Comparison of ENCODE assay signal across 12 cellular contexts in the genomic region with DNA sequence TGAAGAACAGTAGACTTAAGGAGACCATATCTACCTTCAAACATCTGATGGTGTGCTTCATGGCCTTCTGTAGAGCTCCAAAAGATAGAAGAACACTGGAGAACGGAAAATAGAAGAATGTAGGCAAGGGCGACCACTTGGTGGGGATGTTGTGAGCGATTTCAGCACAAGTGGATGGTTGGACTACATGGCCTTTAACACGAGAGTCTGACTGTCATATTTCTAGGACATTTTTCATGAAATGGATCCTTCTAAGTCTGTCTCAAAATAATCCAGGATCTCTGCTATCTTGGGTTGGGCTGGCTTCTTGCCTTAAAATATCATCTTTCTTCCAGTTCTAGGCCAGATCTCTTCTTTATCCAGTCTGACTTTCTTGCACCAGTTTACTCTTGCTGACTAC. TPM values are rescaled to one million over a fixed set of nuclear protein-coding genes. Genes with fewer than 3 reads are reported as not detected.
DNase-seq lines count a peak whose midpoint lies in the region; ATAC-seq and TF ChIP-seq lines count a peak whose summit lies in the region.
"Had no signal": no experiment of that assay in that cellular context is flagged by ENCODE, and none has a peak within 500 bp of the region (broad histone marks: within the 10 kb centered on the region; RNA-seq: fewer than 3 reads in every experiment).

No MANE protein-coding gene starts in this region.

- intact Hi-C loops in activated naive CD4-positive, alpha-beta T cell treated with anti-CD3 and anti-CD28 coated beads for 36 hours (cut with micrococcal nuclease): loop anchor here (1.0 to 2.0 kb wide), 2 partner anchors 61 to 185 kb away; no protein-coding TSS in a partner anchor
- intact Hi-C loops in lower leg skin (cut with DNase I; ENCODE audit: low total_unique reads): no loop called here

- H3K4me2 ChIP-seq in OCI-LY3 (ENCODE audit: low read length): no peak overlapping the region

- H3K9me3 ChIP-seq in OCI-LY3 (ENCODE audit: insufficient read depth, low read length): no peaks in the 10 kb centered on the region
- H3K9me3 ChIP-seq: Caco-2, SJSA1 had no signal

- H3K4me3 ChIP-seq in OCI-LY3 (ENCODE audit: low read length) (no peak overlapping the region), lower leg skin (ENCODE audit: low read depth, poor library complexity, severe bottlenecking) (no peak overlapping the region)
- H3K4me3 ChIP-seq: SJSA1 had no signal

- TF ChIP-seq CTCF in OCI-LY3 (IDR thresholded peaks at IDR 0.05; ENCODE audit: low read depth, low read length) (peak; percentile 34), lower leg skin (IDR thresholded peaks at IDR 0.05) (no peak)

- no peak overlapping the region for H3K9ac ChIP-seq in OCI-LY3 (ENCODE audit: low read length)

- TF ChIP-seq POLR2A in erythroblast (IDR thresholded peaks at IDR 0.05; ENCODE audit: low read length) (no peak), lower leg skin (IDR thresholded peaks at IDR 0.05) (no peak)

- no peaks in the 10 kb centered on the region for H4K20me1 ChIP-seq in OCI-LY3 (ENCODE audit: insufficient read depth, low read length)

- 46 to 62% methylated on average over 4 of the region's 4 CpGs for WGBS in lower leg skin, 2 donors

- no peaks in the 10 kb centered on the region for H3K9me3 Mint-ChIP-seq in activated naive CD4-positive, alpha-beta T cell treated with anti-CD3 and anti-CD28 coated beads for 36 hours
- H3K9me3 Mint-ChIP-seq in activated naive CD4-positive, alpha-beta T cell treated with anti-CD3 and anti-CD28 coated beads, Interleukin-2, amount 50 U/mL, for 72 hours: no peaks in the 10 kb centered on the region

- no peaks in the 10 kb centered on the region for H3K27me3 Mint-ChIP-seq in activated naive CD4-positive, alpha-beta T cell treated with anti-CD3 and anti-CD28 coated beads for 36 hours (ENCODE audit: low read depth)

- no peak overlapping the region for H3K4me3 Mint-ChIP-seq in activated naive CD4-positive, alpha-beta T cell treated with anti-CD3 and anti-CD28 coated beads for 36 hours

- CTCF ChIA-PET in activated naive CD4-positive, alpha-beta T cell treated with anti-CD3 and anti-CD28 coated beads for 36 hours (lab: Charles Lee): interaction anchor here (1.3 to 1.6 kb wide), 2 partner anchors 79 to 184 kb away, joined by 3 read pairs; no protein-coding TSS in a partner anchor

- no peaks in the 10 kb centered on the region for H3K27me3 ChIP-seq in OCI-LY3 (ENCODE audit: low read depth, low read length)
- H3K27me3 ChIP-seq: SJSA1 had no signal

- peaks cover 8% of the 10 kb centered on the region for H3K4me1 Mint-ChIP-seq in activated naive CD4-positive, alpha-beta T cell treated with anti-CD3 and anti-CD28 coated beads for 36 hours (ENCODE audit: low read depth)

- peaks cover 32% of the 10 kb centered on the region for H3K36me3 Mint-ChIP-seq in activated naive CD4-positive, alpha-beta T cell treated with anti-CD3 and anti-CD28 coated beads for 36 hours (ENCODE audit: low read depth)
- H3K36me3 Mint-ChIP-seq in activated naive CD4-positive, alpha-beta T cell treated with anti-CD3 and anti-CD28 coated beads, Interleukin-2, amount 50 U/mL, for 72 hours: peaks cover 19 to 24% of the 10 kb centered on the region in 2 donors

- no peak overlapping the region for H3K27ac ChIP-seq in OCI-LY3 (ENCODE audit: low read length)
- H3K27ac ChIP-seq: SJSA1 had no signal

- no peak overlapping the region for H3K27ac Mint-ChIP-seq in activated naive CD4-positive, alpha-beta T cell treated with anti-CD3 and anti-CD28 coated beads for 36 hours
- H3K27ac Mint-ChIP-seq in activated naive CD4-positive, alpha-beta T cell treated with anti-CD3 and anti-CD28 coated beads, Interleukin-2, amount 50 U/mL, for 72 hours: no peak overlapping the region

- H3K4me1 ChIP-seq in OCI-LY3 (ENCODE audit: low read length): peaks cover 9% of the 10 kb centered on the region
- H3K4me1 ChIP-seq: Caco-2 had no signal

- peak; percentile 38 for DNase-seq in activated naive CD4-positive, alpha-beta T cell treated with anti-CD3 and anti-CD28 coated beads for 36 hours
- DNase-seq in activated naive CD4-positive, alpha-beta T cell treated with anti-CD3 and anti-CD28 coated beads, Interleukin-2, amount 50 U/mL, for 72 hours (ENCODE audit: low spot score in 2 of 2): no peak
- DNase-seq in erythroblast (lab: John Stamatoyannopoulos, UW): peak; percentile 36 to 51
- DNase-seq in superior temporal gyrus (ENCODE audit: extremely low spot score): peak; percentile 51
- no peak for DNase-seq in lower leg skin (ENCODE audit: low spot score in 2 of 2)
- DNase-seq: left cardiac atrium, NCI-H187 had no signal

- no peak overlapping the region for H2AFZ ChIP-seq in OCI-LY3 (ENCODE audit: low read depth, low read length)

- no peaks in the 10 kb centered on the region for H3K36me3 ChIP-seq in OCI-LY3 (replicated peaks; ENCODE audit: low read depth, low read length)

- no peaks in the 10 kb centered on the region for H3K79me2 ChIP-seq in OCI-LY3 (ENCODE audit: low read length)

- ATAC-seq in activated naive CD4-positive, alpha-beta T cell treated with anti-CD3 and anti-CD28 coated beads, Interleukin-2, amount 50 U/mL, for 72 hours: no peak
- ATAC-seq in HG03342 (IDR thresholded peaks at IDR 0.05; ENCODE audit: unreplicated experiment) (no peak), HG02870 (IDR thresholded peaks at IDR 0.05; ENCODE audit: unreplicated experiment) (no peak)
- ATAC-seq: left cardiac atrium had no signal

RNA-seq across cellular contexts. Expression of a gene that starts 1.3 kb away (rescaled TPM):
- 10 to 100 TPM; 82.9 to 83.3 TPM for total RNA-seq in activated naive CD4-positive, alpha-beta T cell treated with anti-CD3 and anti-CD28 coated beads for 36 hours
- 100 to 1,000 TPM in 1 of 2 donors, 10 to 100 TPM in 1; 62.2 to 105 TPM for total RNA-seq in activated naive CD4-positive, alpha-beta T cell treated with anti-CD3 and anti-CD28 coated beads, Interleukin-2, amount 50 U/mL, for 72 hours
- 10 to 100 TPM; 37.6 to 77.4 (median 54.8) TPM for total RNA-seq in lower leg skin

Comparison
In these comparisons a context has a peak if more than half of its experiments do, and no peak if none do; other contexts are left out.
1. DNase-seq: peak in activated naive CD4-positive, alpha-beta T cell treated with anti-CD3 and anti-CD28 coated beads for 36 hours (single experiment), erythroblast (2 of 2) and superior temporal gyrus (single experiment); none in activated naive CD4-positive, alpha-beta T cell treated with anti-CD3 and anti-CD28 coated beads, Interleukin-2, amount 50 U/mL, for 72 hours (0 of 2) and lower leg skin (0 of 2).